ENCODE assay signal across 14 cellular contexts in the genomic region with DNA sequence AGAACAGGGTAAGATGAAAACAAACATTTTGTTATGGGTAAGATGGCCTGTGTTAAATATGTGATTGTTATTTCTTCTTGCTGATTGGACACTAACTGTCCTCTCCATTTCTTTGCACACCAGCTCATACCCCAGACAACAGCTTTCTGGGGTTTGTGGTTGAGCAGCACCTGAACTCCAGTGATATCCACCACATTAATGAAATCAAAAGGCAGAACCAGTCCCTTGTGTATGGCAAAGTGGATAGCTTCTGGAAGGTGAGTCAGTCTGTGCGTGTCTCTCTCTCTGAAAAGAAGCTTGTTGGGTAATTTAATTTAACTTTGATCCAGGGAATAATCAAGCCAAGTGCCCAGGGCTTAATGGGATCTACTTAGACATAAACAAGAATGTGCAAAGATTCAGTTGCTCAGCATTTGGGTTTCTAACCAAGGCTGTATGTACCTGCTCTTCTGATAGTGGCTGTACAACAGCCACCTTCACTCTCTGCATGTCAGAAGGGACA.
"Had no signal": no experiment of that assay in that cellular context is flagged by ENCODE, and none has a peak within 500 bp of the region (broad histone marks: within the 10 kb centered on the region; RNA-seq: fewer than 3 reads in every experiment).

No MANE protein-coding gene starts in this region.

- H3K27me3 ChIP-seq: dorsolateral prefrontal cortex, pancreas had no signal

- H3K9me3 ChIP-seq: pancreas had no signal

- ATAC-seq: left lobe of liver, WTC11 had no signal

- H3K9me3 Mint-ChIP-seq: activated CD4-positive, alpha-beta T cell treated with anti-CD3 and anti-CD28 coated beads, Interleukin-2, amount 10 ng/mL, durations not matched to agents 7 days and 5 days; activated naive CD4-positive, alpha-beta T cell treated with anti-CD3 and anti-CD28 coated beads, Interleukin-2, amount 50 U/mL, for 72 hours; stimulated activated naive CD8-positive, alpha-beta T cell treated with anti-CD3 and anti-CD28 coated beads, Interleukin-15, Interleukin-2, amounts not matched to agents 100 ng/mL and 50 ng/mL, for 24 hours; WTC11 had no signal

- H3K4me1 ChIP-seq: pancreas had no signal

- DNase-seq: activated CD4-positive, alpha-beta T cell treated with anti-CD3 and anti-CD28 coated beads, Interleukin-2, amount 10 ng/mL, durations not matched to agents 7 days and 5 days; activated effector memory CD4-positive, alpha-beta T cell treated with Interleukin-2 at 50 U/mL for 16 hours; activated T-cell treated with anti-CD3 and anti-CD28 coated beads, Interleukin-2, amount 50 U/mL, for 1 hour; dorsolateral prefrontal cortex; foreskin melanocyte; head of caudate nucleus; mesendoderm; pancreas; stimulated activated CD4-positive, alpha-beta T cell treated with anti-CD3 and anti-CD28 coated beads, Interleukin-15, amount 100 ng/mL, for 24 hours; stimulated activated CD4-positive, alpha-beta T cell treated with anti-CD3 and anti-CD28 coated beads, Interleukin-4, amount 100 ng/mL, for 24 hours had no signal

- H3K27ac Mint-ChIP-seq: activated CD4-positive, alpha-beta T cell treated with anti-CD3 and anti-CD28 coated beads, Interleukin-2, amount 10 ng/mL, durations not matched to agents 7 days and 5 days; activated naive CD4-positive, alpha-beta T cell treated with anti-CD3 and anti-CD28 coated beads, Interleukin-2, amount 50 U/mL, for 72 hours; stimulated activated naive CD8-positive, alpha-beta T cell treated with anti-CD3 and anti-CD28 coated beads, Interleukin-15, Interleukin-2, amounts not matched to agents 100 ng/mL and 50 ng/mL, for 24 hours; WTC11 had no signal

- H3K27me3 Mint-ChIP-seq: activated CD4-positive, alpha-beta T cell treated with anti-CD3 and anti-CD28 coated beads, Interleukin-2, amount 10 ng/mL, durations not matched to agents 7 days and 5 days; stimulated activated naive CD8-positive, alpha-beta T cell treated with anti-CD3 and anti-CD28 coated beads, Interleukin-15, Interleukin-2, amounts not matched to agents 100 ng/mL and 50 ng/mL, for 24 hours had no signal

- H3K4me3 ChIP-seq: dorsolateral prefrontal cortex, pancreas had no signal

- H3K4me3 Mint-ChIP-seq: activated CD4-positive, alpha-beta T cell treated with anti-CD3 and anti-CD28 coated beads, Interleukin-2, amount 10 ng/mL, durations not matched to agents 7 days and 5 days; stimulated activated naive CD8-positive, alpha-beta T cell treated with anti-CD3 and anti-CD28 coated beads, Interleukin-15, Interleukin-2, amounts not matched to agents 100 ng/mL and 50 ng/mL, for 24 hours; WTC11 had no signal
